ENCODE assay signal across 31 cellular contexts in the genomic region with DNA sequence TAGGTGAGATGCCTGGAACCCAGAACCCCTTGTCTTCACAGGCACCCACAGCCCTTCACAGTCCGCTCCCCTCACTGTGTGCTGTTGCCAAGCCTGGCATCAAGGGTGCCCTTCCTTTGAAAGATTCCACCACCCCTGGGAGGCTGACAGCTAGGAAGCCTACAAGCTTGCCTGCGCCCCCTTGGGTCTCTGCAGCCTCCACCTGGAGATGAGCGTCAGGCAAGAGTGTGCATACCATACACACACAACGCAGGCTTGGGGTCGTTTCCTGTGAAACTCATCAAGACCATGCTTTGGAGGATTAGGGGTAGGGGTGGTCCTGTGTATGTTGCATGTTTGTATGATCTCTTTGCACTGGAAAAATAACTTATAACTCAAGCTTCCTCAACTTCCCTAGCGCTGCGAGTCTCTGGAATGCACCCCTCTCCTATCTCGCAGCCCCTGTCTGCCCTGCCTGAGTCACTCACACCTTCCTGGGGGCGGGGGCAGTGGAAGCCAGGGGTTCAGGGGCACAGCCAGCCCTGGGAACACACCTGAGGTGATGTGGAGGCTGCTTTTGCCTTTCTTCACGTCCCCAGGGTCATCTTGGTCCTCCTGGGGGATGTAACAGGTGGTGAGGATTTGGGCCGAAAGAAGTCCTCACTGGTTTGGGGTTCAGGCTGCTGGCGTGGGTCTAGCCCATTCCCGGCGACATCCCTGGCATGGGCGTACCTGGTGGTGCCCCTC.
"Had no signal": no experiment of that assay in that cellular context is flagged by ENCODE, and none has a peak within 500 bp of the region (broad histone marks: within the 10 kb centered on the region; RNA-seq: fewer than 3 reads in every experiment).

No MANE protein-coding gene starts in this region.

- H3K4me3 Mint-ChIP-seq: naive thymus-derived CD4-positive, alpha-beta T cell; nephron; neural progenitor cell; stimulated activated memory B cell treated with anti-CD40 and anti-IgM and Interleukin-4, amounts not matched to agents 10 μg/mL and 1 μg/mL and 100 μg/mL, for 72 hours; stimulated activated naive CD8-positive, alpha-beta T cell treated with anti-CD3 and anti-CD28 coated beads, Interleukin-15, Interleukin-2, amounts not matched to agents 100 ng/mL and 50 ng/mL, for 24 hours had no signal

- H3K27ac Mint-ChIP-seq: naive thymus-derived CD4-positive, alpha-beta T cell; nephron; neural progenitor cell; stimulated activated memory B cell treated with anti-CD40 and anti-IgM and Interleukin-4, amounts not matched to agents 10 μg/mL and 1 μg/mL and 100 μg/mL, for 72 hours; stimulated activated naive CD8-positive, alpha-beta T cell treated with anti-CD3 and anti-CD28 coated beads, Interleukin-15, Interleukin-2, amounts not matched to agents 100 ng/mL and 50 ng/mL, for 24 hours had no signal

- H3K36me3 ChIP-seq: neural progenitor cell, uterus had no signal

- H3K9me3 Mint-ChIP-seq: naive thymus-derived CD4-positive, alpha-beta T cell; nephron; neural progenitor cell; stimulated activated memory B cell treated with anti-CD40 and anti-IgM and Interleukin-4, amounts not matched to agents 10 μg/mL and 1 μg/mL and 100 μg/mL, for 72 hours; stimulated activated naive CD8-positive, alpha-beta T cell treated with anti-CD3 and anti-CD28 coated beads, Interleukin-15, Interleukin-2, amounts not matched to agents 100 ng/mL and 50 ng/mL, for 24 hours had no signal

- H3K27me3 ChIP-seq: esophagus squamous epithelium, heart right ventricle, left lung, neural progenitor cell, right atrium auricular region, tibial nerve, upper lobe of right lung, uterus had no signal

- ATAC-seq: left cardiac atrium; left lung; naive thymus-derived CD4-positive, alpha-beta T cell; sciatic nerve; stimulated activated memory B cell treated with anti-CD40 and anti-IgM and Interleukin-4, amounts not matched to agents 10 μg/mL and 1 μg/mL and 100 μg/mL, for 72 hours; upper lobe of right lung had no signal

- H3K9me3 ChIP-seq: esophagus squamous epithelium, heart right ventricle, left lung, prostate gland, right atrium auricular region, thoracic aorta, tibial nerve, upper lobe of right lung, uterus had no signal

- H3K4me1 ChIP-seq: uterus had no signal

- H3K9ac ChIP-seq: neural progenitor cell, parathyroid adenoma had no signal

- H3K27ac ChIP-seq: esophagus squamous epithelium, heart right ventricle, left lung, neural progenitor cell, parathyroid adenoma, prostate gland, right atrium auricular region, thoracic aorta, tibial nerve, upper lobe of right lung, uterus had no signal

- H3K4me3 ChIP-seq: esophagus squamous epithelium, heart right ventricle, left lung, neural progenitor cell, prostate gland, right atrium auricular region, smooth muscle cell, thoracic aorta, tibial nerve, upper lobe of right lung, uterus had no signal

- DNase-seq: effector CD8-positive, alpha-beta T cell; erythroblast; esophagus squamous epithelium; foreskin melanocyte; glutamatergic neuron; heart right ventricle; hippocampal formation; left cardiac atrium; left lung; mammary epithelial cell; mesendoderm; midbrain; naive thymus-derived CD4-positive, alpha-beta T cell; occipital lobe; stimulated activated CD4-positive, alpha-beta T cell treated with anti-CD3 and anti-CD28 coated beads, Interleukin-4, amount 100 ng/mL, for 4 hours; upper lobe of right lung; uterus had no signal

- H3K27me3 Mint-ChIP-seq: naive thymus-derived CD4-positive, alpha-beta T cell; stimulated activated memory B cell treated with anti-CD40 and anti-IgM and Interleukin-4, amounts not matched to agents 10 μg/mL and 1 μg/mL and 100 μg/mL, for 72 hours; stimulated activated naive CD8-positive, alpha-beta T cell treated with anti-CD3 and anti-CD28 coated beads, Interleukin-15, Interleukin-2, amounts not matched to agents 100 ng/mL and 50 ng/mL, for 24 hours had no signal

- FAIRE-seq: colon, endometrium, islet of Langerhans had no signal
